1 cellular context compared by ENCODE assay signal in genomic region chr2:153963247-153963646, GRCh38.
TF ChIP-seq lines count a peak whose summit lies in the region.

No MANE protein-coding gene starts in this region.

TF ChIP-seq in SK-N-SH, 30 proteins besides CTCF, POLR2A, EP300 and RAD21:
- no peak for TF ChIP-seq SIN3A (IDR thresholded peaks at IDR 0.05; ENCODE audit: borderline replicate concordance, low read depth, low read length)
- no peak for TF ChIP-seq RFX5 (IDR thresholded peaks at IDR 0.05; ENCODE audit: low read length)
- no peak for TF ChIP-seq MEF2A (IDR thresholded peaks at IDR 0.05; ENCODE audit: borderline replicate concordance, low read depth)
- TF ChIP-seq POLR2AphosphoS5 (IDR thresholded peaks at IDR 0.05; ENCODE audit: low read depth, low read length) = no peak
- no peak for TF ChIP-seq SMC3 (IDR thresholded peaks at IDR 0.05; ENCODE audit: low read depth, low read length)
- no peak for TF ChIP-seq FOSL2 (IDR thresholded peaks at IDR 0.05; ENCODE audit: borderline replicate concordance, low read depth)
- TF ChIP-seq MAX (IDR thresholded peaks at IDR 0.05; ENCODE audit: low read depth) = no peak
- no peak for TF ChIP-seq REST (IDR thresholded peaks at IDR 0.05; ENCODE audit: low read depth, low read length)
- no peak for TF ChIP-seq CHD2 (IDR thresholded peaks at IDR 0.05; ENCODE audit: low read length, partially characterized antibody)
- TF ChIP-seq MXI1 (IDR thresholded peaks at IDR 0.05; ENCODE audit: low read depth, low read length) = no peak
- no peak for TF ChIP-seq NRF1 (IDR thresholded peaks at IDR 0.05; ENCODE audit: low read depth, low read length)
- TF ChIP-seq YY1 (IDR thresholded peaks at IDR 0.05; ENCODE audit: low read depth) = no peak
- TF ChIP-seq, protein P1, sequence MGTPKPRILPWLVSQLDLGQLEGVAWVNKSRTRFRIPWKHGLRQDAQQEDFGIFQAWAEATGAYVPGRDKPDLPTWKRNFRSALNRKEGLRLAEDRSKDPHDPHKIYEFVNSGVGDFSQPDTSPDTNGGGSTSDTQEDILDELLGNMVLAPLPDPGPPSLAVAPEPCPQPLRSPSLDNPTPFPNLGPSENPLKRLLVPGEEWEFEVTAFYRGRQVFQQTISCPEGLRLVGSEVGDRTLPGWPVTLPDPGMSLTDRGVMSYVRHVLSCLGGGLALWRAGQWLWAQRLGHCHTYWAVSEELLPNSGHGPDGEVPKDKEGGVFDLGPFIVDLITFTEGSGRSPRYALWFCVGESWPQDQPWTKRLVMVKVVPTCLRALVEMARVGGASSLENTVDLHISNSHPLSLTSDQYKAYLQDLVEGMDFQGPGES (IDR thresholded peaks at IDR 0.05; ENCODE audit: low read depth, low read length) = no peak
- no peak for TF ChIP-seq GATA2 (CRISPR knock-in tag; IDR thresholded peaks at IDR 0.05)
- TF ChIP-seq JUND (IDR thresholded peaks at IDR 0.05) = no peak
- no peak for TF ChIP-seq USF2 (IDR thresholded peaks at IDR 0.05; ENCODE audit: borderline replicate concordance, low read depth, low read length)
TF ChIP-seq in SK-N-SH: peak in this region for 0.
